18 cellular contexts compared by ENCODE assay signal in the genomic region with DNA sequence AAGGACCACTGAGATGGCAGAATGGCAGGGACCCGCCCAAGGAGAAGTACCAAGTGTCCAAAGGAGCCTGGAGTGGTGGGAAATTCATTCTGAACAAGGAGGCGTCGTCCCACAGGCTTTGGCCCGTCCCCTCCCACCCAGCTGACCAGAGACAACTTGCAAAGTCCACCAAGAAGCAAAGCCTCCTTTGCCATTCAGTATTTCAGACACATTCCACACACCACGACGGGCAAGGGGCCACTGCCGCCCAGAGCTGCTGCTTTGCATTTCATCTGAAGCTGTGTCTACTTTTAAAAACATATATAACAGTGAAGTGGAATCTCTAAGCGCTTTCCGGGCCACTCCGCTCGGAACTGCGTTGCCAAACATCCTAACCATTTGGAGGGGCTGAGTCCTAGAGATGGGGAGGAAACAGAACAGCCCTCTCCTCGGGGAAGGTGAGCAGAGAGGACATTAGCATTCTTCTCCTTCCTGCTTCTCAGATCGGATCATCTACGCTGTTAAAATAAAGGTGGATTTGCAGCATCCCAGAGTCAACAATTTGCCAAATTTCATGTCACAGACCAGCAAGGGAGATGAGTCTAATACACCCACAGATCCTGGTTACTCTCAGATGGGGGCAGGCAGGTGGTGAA.
DNase-seq lines count a peak whose midpoint lies in the region; ATAC-seq and TF ChIP-seq lines count a peak whose summit lies in the region.
"Had no signal": no experiment of that assay in that cellular context is flagged by ENCODE, and none has a peak within 500 bp of the region (broad histone marks: within the 10 kb centered on the region; RNA-seq: fewer than 3 reads in every experiment).

No MANE protein-coding gene starts in this region.

- ATAC-seq in GM23338 = no peak
- ATAC-seq: CD8-positive, alpha-beta T cell had no signal

- H3K9me3 ChIP-seq in hepatocyte (ENCODE audit: low read depth) = no peaks in the 10 kb centered on the region
- H3K9me3 ChIP-seq: Caco-2 had no signal

- 0 out of 2 replicates have a peak overlapping the region, but pooled peaks have one; percentile 56 for H2AFZ ChIP-seq in GM23338
- no peak overlapping the region for H2AFZ ChIP-seq in hepatocyte

- H3K9me3 Mint-ChIP-seq in GM23338 (no peaks in the 10 kb centered on the region), osteocyte (ENCODE audit: unreplicated experiment) (peaks cover 8% of the 10 kb centered on the region)
- H3K9me3 Mint-ChIP-seq: CD8-positive, alpha-beta T cell had no signal

- H3K79me2 ChIP-seq in GM23338 (replicated peaks; ENCODE audit: insufficient read depth) = no peaks in the 10 kb centered on the region
- H3K79me2 ChIP-seq in hepatocyte = no peaks in the 10 kb centered on the region

- H3K4me2 ChIP-seq in GM23338 = no peak overlapping the region
- no peak overlapping the region for H3K4me2 ChIP-seq in hepatocyte
- H3K4me2 ChIP-seq: A549; BLaER1 treated with 17β-estradiol and CSF1 and Interleukin-3, amounts not matched to agents 10 nM and 100 nM had no signal

- TF ChIP-seq CTCF in GM23338 (conservative IDR thresholded peaks at IDR 0.05; ENCODE audit: low read depth in 2 of 2) = no peak
- no peak for TF ChIP-seq CTCF in osteocyte (IDR thresholded peaks at IDR 0.05)
- TF ChIP-seq CTCF in hepatocyte (IDR thresholded peaks at IDR 0.05; ENCODE audit: poor library complexity) = no peak

- H3K27ac Mint-ChIP-seq in GM23338 = no peak overlapping the region
- no peak overlapping the region for H3K27ac Mint-ChIP-seq in osteocyte (ENCODE audit: unreplicated experiment)
- H3K27ac Mint-ChIP-seq: B cell; CD4-positive, alpha-beta T cell; CD8-positive, alpha-beta T cell had no signal

- no peak overlapping the region for H3K4me3 ChIP-seq in GM23338
- H3K4me3 ChIP-seq in hepatocyte = no peak overlapping the region
- H3K4me3 ChIP-seq: A549; BLaER1 treated with 17β-estradiol and CSF1 and Interleukin-3, amounts not matched to agents 10 nM and 100 nM had no signal

- H4K20me1 ChIP-seq in GM23338 (replicated peaks; ENCODE audit: insufficient read depth) = no peaks in the 10 kb centered on the region
- H4K20me1 ChIP-seq in hepatocyte (ENCODE audit: insufficient read depth, poor library complexity, severe bottlenecking) = no peaks in the 10 kb centered on the region
- H4K20me1 ChIP-seq: BLaER1 treated with 17β-estradiol and CSF1 and Interleukin-3, amounts not matched to agents 10 nM and 100 nM had no signal

- H3K4me1 ChIP-seq in GM23338 (ENCODE audit: insufficient read depth) = no peaks in the 10 kb centered on the region
- H3K4me1 ChIP-seq in hepatocyte (ENCODE audit: insufficient read depth) = no peaks in the 10 kb centered on the region
- H3K4me1 ChIP-seq: A549, Caco-2 had no signal

- H3K27me3 Mint-ChIP-seq in GM23338 (ENCODE audit: insufficient read depth, low read depth, poor library complexity) (peaks cover 17% of the 10 kb centered on the region), osteocyte (ENCODE audit: unreplicated experiment) (no peaks in the 10 kb centered on the region)
- H3K27me3 Mint-ChIP-seq: B cell had no signal

- H3K4me1 Mint-ChIP-seq in GM23338 = no peaks in the 10 kb centered on the region
- no peaks in the 10 kb centered on the region for H3K4me1 Mint-ChIP-seq in osteocyte (ENCODE audit: unreplicated experiment)
- H3K4me1 Mint-ChIP-seq: B cell had no signal

- H3K4me3 Mint-ChIP-seq in GM23338 = no peak overlapping the region
- H3K4me3 Mint-ChIP-seq in osteocyte (ENCODE audit: unreplicated experiment) = no peak overlapping the region
- H3K4me3 Mint-ChIP-seq: B cell; CD4-positive, alpha-beta T cell; CD8-positive, alpha-beta T cell had no signal

- H3K27ac ChIP-seq in GM23338 (ENCODE audit: low read depth) (no peak overlapping the region), hepatocyte (no peak overlapping the region)
- H3K27ac ChIP-seq: 22Rv1; A549; BLaER1 treated with 17β-estradiol and CSF1 and Interleukin-3, amounts not matched to agents 10 nM and 100 nM; C4-2B had no signal

- 82% methylated on average over 13 of the region's 15 CpGs for WGBS in hepatocyte (ENCODE audit: low lambda C conversion rate, missing lambda C conversion rate)

- no peaks in the 10 kb centered on the region for H3K36me3 Mint-ChIP-seq in GM23338 (ENCODE audit: low read depth)
- H3K36me3 Mint-ChIP-seq in osteocyte (ENCODE audit: unreplicated experiment) = no peaks in the 10 kb centered on the region
- H3K36me3 Mint-ChIP-seq: CD8-positive, alpha-beta T cell had no signal

- no peaks in the 10 kb centered on the region for H3F3A ChIP-seq in GM23338 (replicated peaks; ENCODE audit: low read depth)

- H3K9me2 ChIP-seq in GM23338 (ENCODE audit: insufficient read depth) (no peaks in the 10 kb centered on the region), hepatocyte (replicated peaks; ENCODE audit: insufficient read depth) (no peaks in the 10 kb centered on the region)

- DNase-seq in GM23338 (ENCODE audit: low spot score) (no peak), mesenteric fat pad (ENCODE audit: low spot score) (peak; percentile 82), osteocyte (ENCODE audit: extremely low spot score, unreplicated experiment) (peak; percentile 56), hepatocyte (ENCODE audit: low spot score) (no peak), kidney glomerular epithelial cell (lab: John Stamatoyannopoulos, UW) (no peak), activated T-cell treated with anti-CD3 and anti-CD28 coated beads for 4 hours (no peak)
- DNase-seq: AML-193; Caco-2; Calu3; CD4-positive, alpha-beta T cell; CD8-positive, alpha-beta T cell; DMS79 treated with DMSO at 0.1 percent for 48 hours; GF-D8 had no signal

- H3K27me3 ChIP-seq in GM23338 (ENCODE audit: insufficient read depth) = no peaks in the 10 kb centered on the region
- no peaks in the 10 kb centered on the region for H3K27me3 ChIP-seq in hepatocyte
- H3K27me3 ChIP-seq: BLaER1 treated with 17β-estradiol and CSF1 and Interleukin-3, amounts not matched to agents 10 nM and 100 nM had no signal

- H3K36me3 ChIP-seq in GM23338 (ENCODE audit: insufficient read depth) (no peaks in the 10 kb centered on the region), hepatocyte (replicated peaks; ENCODE audit: insufficient read depth, low read depth) (no peaks in the 10 kb centered on the region)
- H3K36me3 ChIP-seq: BLaER1 treated with 17β-estradiol and CSF1 and Interleukin-3, amounts not matched to agents 10 nM and 100 nM had no signal

TF ChIP-seq in GM23338, 12 proteins besides CTCF, POLR2A, EP300 and RAD21 (continues in another document):
- TF ChIP-seq ZNF331 (CRISPR knock-in tag; IDR thresholded peaks at IDR 0.05; ENCODE audit: low read depth) = no peak
- TF ChIP-seq, protein P1, sequence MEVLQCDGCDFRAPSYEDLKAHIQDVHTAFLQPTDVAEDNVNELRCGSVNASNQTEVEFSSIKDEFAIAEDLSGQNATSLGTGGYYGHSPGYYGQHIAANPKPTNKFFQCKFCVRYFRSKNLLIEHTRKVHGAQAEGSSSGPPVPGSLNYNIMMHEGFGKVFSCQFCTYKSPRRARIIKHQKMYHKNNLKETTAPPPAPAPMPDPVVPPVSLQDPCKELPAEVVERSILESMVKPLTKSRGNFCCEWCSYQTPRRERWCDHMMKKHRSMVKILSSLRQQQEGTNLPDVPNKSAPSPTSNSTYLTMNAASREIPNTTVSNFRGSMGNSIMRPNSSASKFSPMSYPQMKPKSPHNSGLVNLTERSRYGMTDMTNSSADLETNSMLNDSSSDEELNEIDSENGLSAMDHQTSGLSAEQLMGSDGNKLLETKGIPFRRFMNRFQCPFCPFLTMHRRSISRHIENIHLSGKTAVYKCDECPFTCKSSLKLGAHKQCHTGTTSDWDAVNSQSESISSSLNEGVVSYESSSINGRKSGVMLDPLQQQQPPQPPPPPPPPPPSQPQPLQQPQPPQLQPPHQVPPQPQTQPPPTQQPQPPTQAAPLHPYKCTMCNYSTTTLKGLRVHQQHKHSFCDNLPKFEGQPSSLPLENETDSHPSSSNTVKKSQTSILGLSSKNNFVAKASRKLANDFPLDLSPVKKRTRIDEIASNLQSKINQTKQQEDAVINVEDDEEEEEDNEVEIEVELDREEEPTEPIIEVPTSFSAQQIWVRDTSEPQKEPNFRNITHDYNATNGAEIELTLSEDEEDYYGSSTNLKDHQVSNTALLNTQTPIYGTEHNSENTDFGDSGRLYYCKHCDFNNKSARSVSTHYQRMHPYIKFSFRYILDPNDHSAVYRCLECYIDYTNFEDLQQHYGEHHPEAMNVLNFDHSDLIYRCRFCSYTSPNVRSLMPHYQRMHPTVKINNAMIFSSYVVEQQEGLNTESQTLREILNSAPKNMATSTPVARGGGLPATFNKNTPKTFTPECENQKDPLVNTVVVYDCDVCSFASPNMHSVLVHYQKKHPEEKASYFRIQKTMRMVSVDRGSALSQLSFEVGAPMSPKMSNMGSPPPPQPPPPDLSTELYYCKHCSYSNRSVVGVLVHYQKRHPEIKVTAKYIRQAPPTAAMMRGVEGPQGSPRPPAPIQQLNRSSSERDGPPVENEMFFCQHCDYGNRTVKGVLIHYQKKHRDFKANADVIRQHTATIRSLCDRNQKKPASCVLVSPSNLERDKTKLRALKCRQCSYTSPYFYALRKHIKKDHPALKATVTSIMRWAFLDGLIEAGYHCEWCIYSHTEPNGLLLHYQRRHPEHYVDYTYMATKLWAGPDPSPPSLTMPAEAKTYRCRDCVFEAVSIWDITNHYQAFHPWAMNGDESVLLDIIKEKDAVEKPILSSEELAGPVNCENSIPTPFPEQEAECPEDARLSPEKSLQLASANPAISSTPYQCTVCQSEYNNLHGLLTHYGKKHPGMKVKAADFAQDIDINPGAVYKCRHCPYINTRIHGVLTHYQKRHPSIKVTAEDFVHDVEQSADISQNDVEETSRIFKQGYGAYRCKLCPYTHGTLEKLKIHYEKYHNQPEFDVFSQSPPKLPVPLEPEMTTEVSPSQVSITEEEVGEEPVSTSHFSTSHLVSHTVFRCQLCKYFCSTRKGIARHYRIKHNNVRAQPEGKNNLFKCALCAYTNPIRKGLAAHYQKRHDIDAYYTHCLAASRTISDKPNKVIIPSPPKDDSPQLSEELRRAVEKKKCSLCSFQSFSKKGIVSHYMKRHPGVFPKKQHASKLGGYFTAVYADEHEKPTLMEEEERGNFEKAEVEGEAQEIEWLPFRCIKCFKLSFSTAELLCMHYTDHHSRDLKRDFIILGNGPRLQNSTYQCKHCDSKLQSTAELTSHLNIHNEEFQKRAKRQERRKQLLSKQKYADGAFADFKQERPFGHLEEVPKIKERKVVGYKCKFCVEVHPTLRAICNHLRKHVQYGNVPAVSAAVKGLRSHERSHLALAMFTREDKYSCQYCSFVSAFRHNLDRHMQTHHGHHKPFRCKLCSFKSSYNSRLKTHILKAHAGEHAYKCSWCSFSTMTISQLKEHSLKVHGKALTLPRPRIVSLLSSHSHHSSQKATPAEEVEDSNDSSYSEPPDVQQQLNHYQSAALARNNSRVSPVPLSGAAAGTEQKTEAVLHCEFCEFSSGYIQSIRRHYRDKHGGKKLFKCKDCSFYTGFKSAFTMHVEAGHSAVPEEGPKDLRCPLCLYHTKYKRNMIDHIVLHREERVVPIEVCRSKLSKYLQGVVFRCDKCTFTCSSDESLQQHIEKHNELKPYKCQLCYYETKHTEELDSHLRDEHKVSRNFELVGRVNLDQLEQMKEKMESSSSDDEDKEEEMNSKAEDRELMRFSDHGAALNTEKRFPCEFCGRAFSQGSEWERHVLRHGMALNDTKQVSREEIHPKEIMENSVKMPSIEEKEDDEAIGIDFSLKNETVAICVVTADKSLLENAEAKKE (CRISPR knock-in tag; IDR thresholded peaks at IDR 0.05) = no peak
- no peak for TF ChIP-seq ZNF114 (CRISPR knock-in tag; IDR thresholded peaks at IDR 0.05)
- TF ChIP-seq POLR2AphosphoS5 (IDR thresholded peaks at IDR 0.05; ENCODE audit: low read depth) = no peak

Comparison
In these comparisons a context has a peak if more than half of its experiments do, and no peak if none do; other contexts are left out.
1. DNase-seq: peak in mesenteric fat pad (single experiment) and osteocyte (single experiment); none in GM23338 (single experiment), hepatocyte (single experiment), kidney glomerular epithelial cell (single experiment) and activated T-cell treated with anti-CD3 and anti-CD28 coated beads for 4 hours (single experiment).